In the genomic region with DNA sequence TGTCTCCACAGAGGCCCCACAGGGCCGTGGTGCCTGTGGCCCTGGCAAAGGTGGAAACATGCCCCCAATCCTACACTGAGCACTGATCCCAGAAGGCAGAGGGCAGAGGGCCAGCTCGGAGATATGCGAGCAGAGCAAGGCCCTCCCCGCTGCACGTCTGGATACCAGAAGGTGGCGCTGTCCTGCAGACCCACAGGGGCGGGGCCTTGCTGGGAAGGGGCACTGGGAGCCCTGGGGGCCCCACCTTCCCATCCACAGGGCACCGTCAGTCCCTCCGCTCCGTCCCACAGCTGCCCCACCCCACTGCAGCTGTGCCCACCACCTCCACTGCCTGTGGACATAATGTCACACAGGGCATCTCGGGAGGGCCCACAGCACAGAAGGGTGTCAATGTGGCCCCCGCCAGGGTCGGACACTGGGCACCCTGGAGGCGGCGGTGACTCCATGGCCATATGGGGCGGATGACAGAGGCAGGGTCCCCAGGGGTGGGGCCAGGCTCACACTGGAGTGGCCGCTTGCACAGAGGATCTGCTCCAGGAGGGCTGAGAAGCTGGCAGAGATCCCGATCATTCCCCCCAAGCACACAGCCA, we compare ENCODE assay signal across 7 cellular contexts. TPM values are rescaled to one million over a fixed set of nuclear protein-coding genes. Genes with fewer than 3 reads are reported as not detected.
DNase-seq lines count a peak whose midpoint lies in the region; ATAC-seq, FAIRE-seq and TF ChIP-seq lines count a peak whose summit lies in the region.
"Had no signal": no experiment of that assay in that cellular context is flagged by ENCODE, and none has a peak within 500 bp of the region (broad histone marks: within the 10 kb centered on the region; RNA-seq: fewer than 3 reads in every experiment).

No MANE protein-coding gene starts in this region.

- H3K9me3 ChIP-seq in pancreas: no peaks in the 10 kb centered on the region

- H3K4me3 ChIP-seq in pancreas: no peak overlapping the region

- no peaks in the 10 kb centered on the region for H3K27me3 ChIP-seq in pancreas

- no peaks in the 10 kb centered on the region for H3K9me3 Mint-ChIP-seq in effector memory CD8-positive, alpha-beta T cell
- H3K9me3 Mint-ChIP-seq: activated naive CD4-positive, alpha-beta T cell treated with anti-CD3 and anti-CD28 coated beads, Interleukin-2, amount 50 U/mL, for 24 hours had no signal

- H3K4me3 Mint-ChIP-seq in effector memory CD8-positive, alpha-beta T cell: no peak overlapping the region
- H3K4me3 Mint-ChIP-seq: activated naive CD4-positive, alpha-beta T cell treated with anti-CD3 and anti-CD28 coated beads, Interleukin-2, amount 50 U/mL, for 24 hours had no signal

- peak; percentile 14 for ATAC-seq in effector memory CD8-positive, alpha-beta T cell (replicated peaks)
- peak in 2 of 4 donors; percentile 7 to 16 for ATAC-seq in pancreas
- ATAC-seq in HG02852 (IDR thresholded peaks at IDR 0.05; ENCODE audit: unreplicated experiment): no peak

- H3K27ac ChIP-seq in pancreas: no peak overlapping the region

- FAIRE-seq in pancreas (lab: Jason Lieb, UNC) (no peak), GM12891 (lab: Jason Lieb, UNC) (no peak)

- intact Hi-C loops in pancreas (cut with DNase I): no loop called here

- peaks cover 8% of the 10 kb centered on the region for H3K36me3 Mint-ChIP-seq in effector memory CD8-positive, alpha-beta T cell (ENCODE audit: insufficient read depth)
- H3K36me3 Mint-ChIP-seq: activated naive CD4-positive, alpha-beta T cell treated with anti-CD3 and anti-CD28 coated beads, Interleukin-2, amount 50 U/mL, for 24 hours had no signal

- H3K27ac Mint-ChIP-seq in effector memory CD8-positive, alpha-beta T cell: no peak overlapping the region
- H3K27ac Mint-ChIP-seq: activated naive CD4-positive, alpha-beta T cell treated with anti-CD3 and anti-CD28 coated beads, Interleukin-2, amount 50 U/mL, for 24 hours had no signal

- peaks cover 14 to 22% of the 10 kb centered on the region in 2 donors for H3K4me1 Mint-ChIP-seq in effector memory CD8-positive, alpha-beta T cell (ENCODE audit: low read depth in 2 of 2)

- TF ChIP-seq POLR2A in GM12891 (IDR thresholded peaks at IDR 0.05; ENCODE audit: low read depth, low read length): no peak

- no peaks in the 10 kb centered on the region for H3K36me3 ChIP-seq in pancreas

- 56 to 58% methylated on average over 18 of the region's 18 CpGs for WGBS in pancreas, 2 donors

- in situ Hi-C loops in GM13976 (cut with MboI; ENCODE audit: low sequenced_read_pairs, unreplicated experiment): no loop called here

- TF ChIP-seq CTCF in GM13976 (IDR thresholded peaks at IDR 0.05; ENCODE audit: borderline replicate concordance, control extremely low read depth, extremely low read depth, insufficient read depth, missing control alignments) (peak; percentile 82), pancreas (IDR thresholded peaks at IDR 0.05) (peak in 1 of 4 donors; percentile 29)

- DNase-seq in GM13976 (ENCODE audit: low spot score) (peak; percentile 75), NCI-H774 (lab: John Stamatoyannopoulos, UW) (peak; percentile 41), pancreas (peak in 4 of 6 donors; percentile 41 to 78 (median 69)), GM12891 (ENCODE audit: insufficient read length, low spot score) (no peak)
- peak in 1 of 3 experiments; percentile 31 for DNase-seq in effector memory CD8-positive, alpha-beta T cell

- H3K4me1 ChIP-seq in pancreas: peaks cover 0 to 7% (median 0%) of the 10 kb centered on the region in 3 donors

- H3K27me3 Mint-ChIP-seq in effector memory CD8-positive, alpha-beta T cell: peaks cover 0 to 19% of the 10 kb centered on the region in 2 donors
- H3K27me3 Mint-ChIP-seq: activated naive CD4-positive, alpha-beta T cell treated with anti-CD3 and anti-CD28 coated beads, Interleukin-2, amount 50 U/mL, for 24 hours had no signal

TF ChIP-seq in GM12891, 5 proteins besides CTCF, POLR2A, EP300 and RAD21:
- TF ChIP-seq SPI1 (IDR thresholded peaks at IDR 0.05; ENCODE audit: low read depth, low read length) (no peak), POLR2AphosphoS5 (IDR thresholded peaks at IDR 0.05; ENCODE audit: low read depth, low read length) (no peak), TAF1 (IDR thresholded peaks at IDR 0.05; ENCODE audit: low read depth, low read length) (no peak), POU2F2 (IDR thresholded peaks at IDR 0.05; ENCODE audit: low read depth, low read length) (no peak), PAX5 (IDR thresholded peaks at IDR 0.05; ENCODE audit: insufficient read depth, low read length, severe bottlenecking) (no peak)

RNA-seq across cellular contexts. Expression of a gene that starts 4.9 kb away (rescaled TPM):
- total RNA-seq in pancreas: 1 to 10 TPM; 3.3 to 9.0 (median 5.5) TPM
- 10 to 100 TPM; 14.3 to 20.8 TPM for polyA plus RNA-seq in pancreas
- polyA plus RNA-seq in GM12891 (2012; ENCODE audit: low read depth, missing spikeins): 0.42 TPM

RNA-seq across cellular contexts. Expression of a gene that starts 9.7 kb away (rescaled TPM):
- 1 to 10 TPM; 4.0 to 9.0 (median 5.2) TPM for total RNA-seq in pancreas
- polyA plus RNA-seq in pancreas: 10 to 100 TPM; 19.4 to 29.3 TPM
- polyA plus RNA-seq in GM12891 (2012; ENCODE audit: low read depth, missing spikeins): 23.8 TPM

RNA-seq across cellular contexts. Expression of a gene that starts 10.0 kb away (rescaled TPM):
- 100 to 1,000 TPM in 5 of 6 donors, 10 to 100 TPM in 1; 88.4 to 131 (median 111) TPM for total RNA-seq in pancreas
- polyA plus RNA-seq in pancreas: 100 to 1,000 TPM; 310 to 318 TPM
- 1,492 TPM for polyA plus RNA-seq in GM12891 (2012; ENCODE audit: low read depth, missing spikeins)

RNA-seq across cellular contexts. Expression of a gene that starts 21.6 kb away (rescaled TPM):
- total RNA-seq in pancreas: 10 to 100 TPM; 12.3 to 34.3 (median 14.3) TPM
- 10 to 100 TPM; 43.3 to 66.8 TPM for polyA plus RNA-seq in pancreas
- polyA plus RNA-seq in GM12891 (2012; ENCODE audit: low read depth, missing spikeins): 20.6 TPM

RNA-seq across cellular contexts. Expression of a gene that starts 58.7 kb away (rescaled TPM):
- total RNA-seq in pancreas: 1 to 10 TPM; 1.5 to 6.6 (median 3.0) TPM
- polyA plus RNA-seq in pancreas: 1 to 10 TPM in 1 of 2 donors, under 1 TPM in 1; 0.99 to 3.0 TPM
- polyA plus RNA-seq in GM12891 (2012; ENCODE audit: low read depth, missing spikeins): 11.3 TPM
